ENCODE assay signal across 22 cellular contexts in genomic region chr3:73536336-73536895, GRCh38.
"Had no signal": no experiment of that assay in that cellular context is flagged by ENCODE, and none has a peak within 500 bp of the region (broad histone marks: within the 10 kb centered on the region; RNA-seq: fewer than 3 reads in every experiment).

No MANE protein-coding gene starts in this region.

- H3K9me3 Mint-ChIP-seq: dendritic cell treated with granulocyte-macrophage colony-stimulating factor and Interleukin-4, amounts not matched to agents 40 ng/mL and 50 ng/mL, for 4 days had no signal

- H3K36me3 Mint-ChIP-seq: activated naive CD8-positive, alpha-beta T cell; naive B cell had no signal

- H3K36me3 ChIP-seq: adrenal gland, ascending aorta, brain microvascular endothelial cell had no signal

- H3K27ac ChIP-seq: adrenal gland, ascending aorta, brain microvascular endothelial cell, VCaP had no signal

- H3K27me3 ChIP-seq: adrenal gland, ascending aorta, brain microvascular endothelial cell had no signal

- H3K4me3 ChIP-seq: adrenal gland, ascending aorta had no signal

- ATAC-seq: stimulated activated naive CD8-positive, alpha-beta T cell treated with anti-CD3 and anti-CD28 coated beads, Interleukin-15, Interleukin-2, amounts not matched to agents 100 U/mL and 50 U/mL, for 24 hours had no signal

- H3K4me3 Mint-ChIP-seq: activated naive CD8-positive, alpha-beta T cell; dendritic cell treated with granulocyte-macrophage colony-stimulating factor and Interleukin-4, amounts not matched to agents 40 ng/mL and 50 ng/mL, for 4 days; mesothelial cell of epicardium; naive B cell; neural crest cell had no signal

- H3K9me3 ChIP-seq: adrenal gland, ascending aorta had no signal

- H3K27ac Mint-ChIP-seq: activated naive CD8-positive, alpha-beta T cell; dendritic cell treated with granulocyte-macrophage colony-stimulating factor and Interleukin-4, amounts not matched to agents 40 ng/mL and 50 ng/mL, for 4 days; mesothelial cell of epicardium; naive B cell had no signal

- DNase-seq: activated CD4-positive, alpha-beta T cell treated with anti-CD3 and anti-CD28 coated beads for 1 hour; activated CD4-positive, alpha-beta T cell treated with anti-CD3 and anti-CD28 coated beads, Interleukin-2, amount 50 U/mL, for 1 hour; activated T-cell treated with anti-CD3 and anti-CD28 coated beads, Interleukin-2, amount 50 U/mL, for 1 hour; adrenal gland; brain microvascular endothelial cell; caudate nucleus; effector CD4-positive, alpha-beta T cell; foreskin melanocyte; hypothalamus; left ventricle myocardium superior; mammary epithelial cell; naive B cell; occipital lobe; stimulated activated CD4-positive, alpha-beta T cell treated with anti-CD3 and anti-CD28 coated beads, Interleukin-12 subunit alpha, Interleukin-12 subunit beta, amount 100 ng/mL, for 4 hours; stimulated activated CD4-positive, alpha-beta T cell treated with anti-CD3 and anti-CD28 coated beads, Interleukin-4, amount 100 ng/mL, for 4 hours; stimulated activated naive CD8-positive, alpha-beta T cell treated with anti-CD3 and anti-CD28 coated beads, Interleukin-15, Interleukin-2, amounts not matched to agents 100 U/mL and 50 U/mL, for 24 hours had no signal

- H3K4me1 Mint-ChIP-seq: naive B cell had no signal
